19 cellular contexts compared by ENCODE assay signal in the genomic region with DNA sequence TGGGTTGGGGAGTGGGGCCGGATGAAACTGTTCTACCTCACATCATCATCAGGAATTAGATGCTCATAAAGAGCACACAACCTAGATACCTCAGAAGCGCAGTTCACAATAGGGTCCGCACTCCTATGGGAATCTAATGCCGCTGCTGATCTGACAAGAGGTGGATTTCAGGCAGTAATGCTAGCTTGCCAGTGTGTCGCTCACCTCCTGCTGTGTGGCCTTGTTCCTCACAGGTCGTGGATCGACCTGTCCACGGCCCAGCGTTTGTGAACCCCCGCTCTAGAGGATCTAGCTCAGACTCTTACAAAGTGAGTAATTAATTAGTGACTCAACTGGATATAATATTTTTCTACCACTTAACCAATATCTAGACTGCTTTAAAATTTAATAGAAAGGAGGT. TPM values are rescaled to one million over a fixed set of nuclear protein-coding genes. Genes with fewer than 3 reads are reported as not detected.
A peak's percentile ranks its signal among the peaks of the same experiment; 100 is the strongest.
DNase-seq lines count a peak whose midpoint lies in the region; ATAC-seq and TF ChIP-seq lines count a peak whose summit lies in the region.
"Had no signal": no experiment of that assay in that cellular context is flagged by ENCODE, and none has a peak within 500 bp of the region (broad histone marks: within the 10 kb centered on the region; RNA-seq: fewer than 3 reads in every experiment).

No MANE protein-coding gene starts in this region.

- no CpG with 5 or more reads among the region's 10 CpGs for whole genome bisulfite sequencing in trophoblast cell (ENCODE audit: extremely low coverage, insufficient coverage, insufficient read length)

- H3K4me1 Mint-ChIP-seq in activated naive CD4-positive, alpha-beta T cell treated with anti-CD3 and anti-CD28 coated beads for 36 hours (ENCODE audit: low read depth) = peaks cover 56% of the 10 kb centered on the region

- H2AFZ ChIP-seq in Loucy (ENCODE audit: low read length) (no peak overlapping the region), trophoblast cell (ENCODE audit: insufficient read depth, low read length, poor library complexity) (no peak overlapping the region)

- no peak overlapping the region for H2BK5ac ChIP-seq in trophoblast cell (ENCODE audit: low read depth, low read length, poor library complexity)

- H2BK12ac ChIP-seq in trophoblast cell (ENCODE audit: low read length) = no peak overlapping the region

- H3K9me3 ChIP-seq in Loucy (ENCODE audit: insufficient read depth, low read depth, low read length) = no peaks in the 10 kb centered on the region
- H3K9me3 ChIP-seq in trophoblast cell (ENCODE audit: insufficient read depth, low read depth, low read length) = no peaks in the 10 kb centered on the region
- H3K9me3 ChIP-seq: breast epithelium, left lung, mucosa of descending colon, pancreas had no signal

- H3K4me1 ChIP-seq in Loucy (ENCODE audit: insufficient read depth, low read length, poor library complexity, severe bottlenecking) (peaks cover 62% of the 10 kb centered on the region), trophoblast cell (ENCODE audit: control insufficient read depth in 1 of 2, insufficient read depth in 2 of 2, low read length in 2 of 2) (no peaks in the 10 kb centered on the region)
- H3K4me1 ChIP-seq: breast epithelium had no signal

- peak overlapping the region; percentile 63 for H3K4ac ChIP-seq in trophoblast cell (ENCODE audit: low read depth, low read length)

- H3F3A ChIP-seq in Loucy (ENCODE audit: low read depth) = peaks cover 7% of the 10 kb centered on the region; the same call in 1 of the 2 replicates

- H4K20me1 ChIP-seq in Loucy (ENCODE audit: insufficient read depth, low read length, poor library complexity, severe bottlenecking) = peaks cover 95% of the 10 kb centered on the region

- H3K18ac ChIP-seq in trophoblast cell (ENCODE audit: low read length) = no peak overlapping the region

- H2AK5ac ChIP-seq in trophoblast cell (ENCODE audit: low read length) = no peak overlapping the region

- no peak overlapping the region for H3K27ac ChIP-seq in trophoblast cell (ENCODE audit: low read depth, low read length)
- H3K27ac ChIP-seq: pancreas had no signal

- no peaks in the 10 kb centered on the region for H3K36me3 Mint-ChIP-seq in activated naive CD4-positive, alpha-beta T cell treated with anti-CD3 and anti-CD28 coated beads for 36 hours (ENCODE audit: low read depth)

- no peaks in the 10 kb centered on the region for H3K27me3 Mint-ChIP-seq in activated naive CD4-positive, alpha-beta T cell treated with anti-CD3 and anti-CD28 coated beads for 36 hours (ENCODE audit: low read depth)

- H3K4me2 ChIP-seq in Loucy (ENCODE audit: low read depth, low read length, poor library complexity, severe bottlenecking) (peak overlapping the region; percentile 62), trophoblast cell (ENCODE audit: low read length) (no peak overlapping the region)

- H3K79me1 ChIP-seq in trophoblast cell (ENCODE audit: low read length) = no peaks in the 10 kb centered on the region

- H3K14ac ChIP-seq in trophoblast cell (ENCODE audit: low read length) = no peak overlapping the region

- H3K27me3 ChIP-seq in Loucy (ENCODE audit: insufficient read depth, low read length, poor library complexity, severe bottlenecking) (no peaks in the 10 kb centered on the region), trophoblast cell (ENCODE audit: insufficient read depth, low read length) (no peaks in the 10 kb centered on the region)
- H3K27me3 ChIP-seq: breast epithelium, left lung, pancreas had no signal

- H4K12ac ChIP-seq in trophoblast cell (ENCODE audit: low read depth, low read length) = no peak overlapping the region

- no peaks in the 10 kb centered on the region for H3K9me2 ChIP-seq in Loucy (replicated peaks; ENCODE audit: low read depth, low read length)

- H3K9ac ChIP-seq in Loucy (ENCODE audit: low read depth, low read length, poor library complexity, severe bottlenecking) = peak overlapping the region; percentile 6
- no peak overlapping the region for H3K9ac ChIP-seq in trophoblast cell (ENCODE audit: low read length)

- no peak for TF ChIP-seq CTCF in Loucy (conservative IDR thresholded peaks at IDR 0.05; ENCODE audit: low read length)

- DNase-seq in activated naive CD4-positive, alpha-beta T cell treated with anti-CD3 and anti-CD28 coated beads for 36 hours = no peak
- DNase-seq in activated naive CD4-positive, alpha-beta T cell (lab: John Stamatoyannopoulos, UW) = no peak
- peak; percentile 51 for DNase-seq in ecto neural progenitor cell (ENCODE audit: low spot score)
- no peak for DNase-seq in trophoblast cell
- no peak for DNase-seq in mucosa of gallbladder (ENCODE audit: low spot score)
- DNase-seq: activated CD4-positive, alpha-beta T cell treated with anti-CD3 and anti-CD28 coated beads for 1 hour; GOT3; KBM-7; left lung; mucosa of descending colon; NCI-H1105; NCI-H69; pancreas; stimulated activated CD4-positive, alpha-beta T cell treated with anti-CD3 and anti-CD28 coated beads, Interleukin-1b, Interleukin-23, amount 100 ng/mL, for 48 hours had no signal

- H3K23ac ChIP-seq in trophoblast cell (ENCODE audit: low read length) = no peak overlapping the region

- no peak overlapping the region for H4K91ac ChIP-seq in trophoblast cell (ENCODE audit: low read depth, low read length)

- H3K9me3 Mint-ChIP-seq in activated naive CD4-positive, alpha-beta T cell treated with anti-CD3 and anti-CD28 coated beads for 36 hours = no peaks in the 10 kb centered on the region

- CTCF ChIA-PET in activated naive CD4-positive, alpha-beta T cell treated with anti-CD3 and anti-CD28 coated beads for 36 hours (lab: Charles Lee) = no interaction called here

- peak overlapping the region; percentile 24 for H3K27ac Mint-ChIP-seq in activated naive CD4-positive, alpha-beta T cell treated with anti-CD3 and anti-CD28 coated beads for 36 hours

- ATAC-seq in HG03108 (IDR thresholded peaks at IDR 0.05; ENCODE audit: unreplicated experiment) (no peak), HG02798 (IDR thresholded peaks at IDR 0.05; ENCODE audit: poor library complexity, unreplicated experiment) (no peak)
- ATAC-seq: left lung, mucosa of descending colon, pancreas, sciatic nerve had no signal

- H3K4me3 Mint-ChIP-seq in activated naive CD4-positive, alpha-beta T cell treated with anti-CD3 and anti-CD28 coated beads for 36 hours = no peak overlapping the region

- intact Hi-C loops in activated naive CD4-positive, alpha-beta T cell treated with anti-CD3 and anti-CD28 coated beads for 36 hours (cut with micrococcal nuclease) = loop anchor here (2.0 kb wide), 1 partner anchor 18 kb away; no protein-coding TSS in a partner anchor

- H3K79me2 ChIP-seq in Loucy (ENCODE audit: insufficient read depth, low read length) = peaks cover 96% of the 10 kb centered on the region
- H3K79me2 ChIP-seq in trophoblast cell (ENCODE audit: control insufficient read depth, insufficient read depth, low read length, poor library complexity) = peaks cover 2% of the 10 kb centered on the region

- H4K8ac ChIP-seq in trophoblast cell (ENCODE audit: low read depth, low read length) = no peak overlapping the region

- H3K36me3 ChIP-seq in Loucy (ENCODE audit: insufficient read depth, low read length) = no peaks in the 10 kb centered on the region
- no peaks in the 10 kb centered on the region for H3K36me3 ChIP-seq in trophoblast cell (ENCODE audit: control insufficient read depth in 1 of 2, insufficient read depth in 2 of 2, low read length in 2 of 2)
- H3K36me3 ChIP-seq: breast epithelium, left lung, pancreas had no signal

- H3K4me3 ChIP-seq in Loucy (ENCODE audit: low read length, poor library complexity, severe bottlenecking) = peak overlapping the region; percentile 43
- H3K4me3 ChIP-seq in trophoblast cell (ENCODE audit: low read depth, low read length) = no peak overlapping the region
- H3K4me3 ChIP-seq: breast epithelium, left lung, mucosa of descending colon, pancreas had no signal

- no peak overlapping the region for H2BK120ac ChIP-seq in trophoblast cell (ENCODE audit: insufficient read depth, low read length, poor library complexity)

RNA-seq across cellular contexts. Expression of gene PPP1R12A, which starts 5.8 kb away (rescaled TPM):
- total RNA-seq in activated naive CD4-positive, alpha-beta T cell treated with anti-CD3 and anti-CD28 coated beads for 36 hours = 10 to 100 TPM; 56.3 to 63.3 TPM
- polyA plus RNA-seq in trophoblast cell (2013) = 142 and 152 TPM in 2 replicates
- total RNA-seq in mucosa of gallbladder = 136 TPM
